9 cellular contexts compared by ENCODE assay signal in the genomic region with DNA sequence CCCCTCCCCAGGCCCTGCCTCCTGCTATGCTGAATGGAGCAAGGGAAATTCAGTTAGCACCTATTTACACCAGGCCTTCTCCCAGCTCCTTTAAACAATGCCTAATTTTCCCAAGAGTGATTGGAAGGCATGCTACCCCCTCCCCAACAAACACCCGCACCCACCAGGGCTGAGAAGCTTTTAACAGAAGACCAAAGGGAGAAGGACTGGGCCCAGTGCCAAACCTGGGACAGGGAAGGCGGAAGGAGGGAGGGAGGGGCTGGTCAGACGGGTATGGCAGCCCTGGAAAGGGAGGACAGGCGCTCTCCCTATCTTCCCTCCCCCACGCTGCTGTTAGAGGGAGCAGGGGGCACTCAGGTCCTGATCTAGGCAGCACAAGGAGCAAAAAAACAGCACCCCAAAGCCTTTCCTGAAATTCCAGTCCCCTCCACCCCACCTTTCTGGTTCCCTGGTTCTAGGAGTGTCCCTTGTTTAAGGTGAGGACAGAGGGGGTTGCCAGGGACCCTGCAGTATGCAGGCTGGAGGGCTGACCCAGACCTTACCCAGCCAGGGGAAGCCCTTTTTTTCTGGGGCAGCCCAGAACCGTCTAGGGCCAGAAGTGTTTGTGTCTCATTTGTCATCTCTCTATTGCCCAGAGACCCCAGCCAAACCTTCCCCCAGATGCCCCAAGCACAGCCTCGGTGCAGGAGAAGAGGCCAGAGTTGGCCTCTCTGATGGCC. TPM values are rescaled to one million over a fixed set of nuclear protein-coding genes. Genes with fewer than 3 reads are reported as not detected.
DNase-seq lines count a peak whose midpoint lies in the region; ATAC-seq and TF ChIP-seq lines count a peak whose summit lies in the region.
"Had no signal": no experiment of that assay in that cellular context is flagged by ENCODE, and none has a peak within 500 bp of the region (broad histone marks: within the 10 kb centered on the region; RNA-seq: fewer than 3 reads in every experiment).

No MANE protein-coding gene starts in this region.

- TF ChIP-seq CTCF in brain (conservative IDR thresholded peaks at IDR 0.05) (no peak), omental fat pad (IDR thresholded peaks at IDR 0.05) (no peak)

- peaks cover 0 to 3% (median 0%) of the 10 kb centered on the region in 5 experiments for H3K9me3 Mint-ChIP-seq in brain
- H3K9me3 Mint-ChIP-seq: activated B cell treated with CpG ODN at 0.5 μM for 24 hours had no signal

- peaks cover 39% of the 10 kb centered on the region for H3K4me1 Mint-ChIP-seq in brain

- H3K27me3 Mint-ChIP-seq in brain, result peaks cover 24% of the 10 kb centered on the region

- peak overlapping the region in 4 of 5 experiments; percentile 23 to 85 (median 62) for H3K27ac Mint-ChIP-seq in brain
- H3K27ac Mint-ChIP-seq: activated B cell treated with CpG ODN at 0.5 μM for 24 hours had no signal

- no peaks in the 10 kb centered on the region for H3K36me3 Mint-ChIP-seq in brain

- ATAC-seq in GM21423 (IDR thresholded peaks at IDR 0.05; ENCODE audit: unreplicated experiment) (no peak), omental fat pad (ENCODE audit: low FRiP score) (no peak), GM18907 (IDR thresholded peaks at IDR 0.05; ENCODE audit: unreplicated experiment) (no peak)

- H3K4me3 Mint-ChIP-seq in brain, result no peak overlapping the region
- H3K4me3 Mint-ChIP-seq: activated B cell treated with CpG ODN at 0.5 μM for 24 hours had no signal

- DNase-seq in COR-L47 (lab: John Stamatoyannopoulos, UW) (peak; percentile 92), NCI-H128 (lab: John Stamatoyannopoulos, UW; ENCODE audit: unreplicated experiment) (peak; percentile 24), mucosa of gallbladder (ENCODE audit: low spot score) (peak; percentile 87), omental fat pad (ENCODE audit: low spot score) (no peak)
- DNase-seq in effector CD4-positive, alpha-beta T cell, result no peak
- DNase-seq: activated B cell treated with CpG ODN at 0.5 μM for 24 hours had no signal

RNA-seq across cellular contexts. Expression of gene KRT8, which starts 2.4 kb away (rescaled TPM):
- polyA plus RNA-seq in brain (ENCODE audit: insufficient read depth, low read depth, low replicate concordance), result 582 TPM
- total RNA-seq in mucosa of gallbladder, result 1,446 TPM
- total RNA-seq in omental fat pad, result 1,000 to 10,000 TPM in 1 of 4 donors, 100 to 1,000 TPM in 2, 10 to 100 TPM in 1; 92.8 to 1,088 (median 251) TPM

RNA-seq across cellular contexts. Expression of gene KRT18, which starts 41.7 kb away (rescaled TPM):
- polyA plus RNA-seq in brain (ENCODE audit: insufficient read depth, low read depth, low replicate concordance), result 252 TPM
- total RNA-seq in mucosa of gallbladder (564 TPM), omental fat pad (1,000 to 10,000 TPM in 1 of 4 donors, 100 to 1,000 TPM in 2, 10 to 100 TPM in 1; 12.1 to 2,005 (median 376) TPM)

RNA-seq across cellular contexts. Expression of gene KRT78, which starts 58.5 kb away (rescaled TPM):
- not detected for polyA plus RNA-seq in brain (ENCODE audit: insufficient read depth, low read depth, low replicate concordance)
- total RNA-seq in mucosa of gallbladder (not detected), omental fat pad (1 to 10 TPM in 1 of 4 donors, not detected in 3; 1.9 TPM)
- total RNA-seq: activated B cell treated with CpG ODN at 0.5 μM for 24 hours had no signal

Comparison
In these comparisons a context has a peak if more than half of its experiments do, and no peak if none do; other contexts are left out.
1. DNase-seq: peak in COR-L47 (single experiment), NCI-H128 (single experiment) and mucosa of gallbladder (single experiment); none in omental fat pad (single experiment) and effector CD4-positive, alpha-beta T cell (single experiment).